ENCODE assay signal across 1 cellular context in genomic region chr7:74039337-74039736, GRCh38.
TF ChIP-seq lines count a peak whose summit lies in the region.

No MANE protein-coding gene starts in this region.

TF ChIP-seq in H1, 55 proteins besides CTCF, POLR2A, EP300 and RAD21:
- TF ChIP-seq EGR1 (IDR thresholded peaks at IDR 0.05; ENCODE audit: borderline replicate concordance, low read depth, low read length) = no peak
- TF ChIP-seq CBX8 (IDR thresholded peaks at IDR 0.05; ENCODE audit: borderline replicate concordance, low read depth, low read length) = no peak
- no peak for TF ChIP-seq SIX5 (IDR thresholded peaks at IDR 0.05; ENCODE audit: low read depth, low read length)
- no peak for TF ChIP-seq RBBP5 (IDR thresholded peaks at IDR 0.05; ENCODE audit: borderline replicate concordance, low read depth, low read length)
- no peak for TF ChIP-seq MAX (IDR thresholded peaks at IDR 0.05)
- TF ChIP-seq SIRT6 (IDR thresholded peaks at IDR 0.05; ENCODE audit: low read length) = no peak
- no peak for TF ChIP-seq ZNF274 (IDR thresholded peaks at IDR 0.05; ENCODE audit: borderline replicate concordance, extremely low read depth, low read length)
- no peak for TF ChIP-seq PHF8 (conservative IDR thresholded peaks at IDR 0.05; ENCODE audit: low read depth, low read length)
- no peak for TF ChIP-seq CEBPB (IDR thresholded peaks at IDR 0.05; ENCODE audit: low read depth, low read length)
- TF ChIP-seq POLR2AphosphoS5 (IDR thresholded peaks at IDR 0.05; ENCODE audit: low read depth, low read length) = no peak
- no peak for TF ChIP-seq NANOG (IDR thresholded peaks at IDR 0.05; ENCODE audit: insufficient read depth, low read depth, low read length, poor library complexity, severe bottlenecking)
- TF ChIP-seq ATF2 (IDR thresholded peaks at IDR 0.05; ENCODE audit: low read length) = no peak
- no peak for TF ChIP-seq JUN (IDR thresholded peaks at IDR 0.05; ENCODE audit: low read depth, low read length)
- no peak for TF ChIP-seq USF2 (IDR thresholded peaks at IDR 0.05; ENCODE audit: low read length)
- TF ChIP-seq CREB1 (IDR thresholded peaks at IDR 0.05) = no peak
- TF ChIP-seq TCF12 (IDR thresholded peaks at IDR 0.05; ENCODE audit: low read depth, low read length) = no peak
